1 cellular context compared by ENCODE assay signal in the genomic region with DNA sequence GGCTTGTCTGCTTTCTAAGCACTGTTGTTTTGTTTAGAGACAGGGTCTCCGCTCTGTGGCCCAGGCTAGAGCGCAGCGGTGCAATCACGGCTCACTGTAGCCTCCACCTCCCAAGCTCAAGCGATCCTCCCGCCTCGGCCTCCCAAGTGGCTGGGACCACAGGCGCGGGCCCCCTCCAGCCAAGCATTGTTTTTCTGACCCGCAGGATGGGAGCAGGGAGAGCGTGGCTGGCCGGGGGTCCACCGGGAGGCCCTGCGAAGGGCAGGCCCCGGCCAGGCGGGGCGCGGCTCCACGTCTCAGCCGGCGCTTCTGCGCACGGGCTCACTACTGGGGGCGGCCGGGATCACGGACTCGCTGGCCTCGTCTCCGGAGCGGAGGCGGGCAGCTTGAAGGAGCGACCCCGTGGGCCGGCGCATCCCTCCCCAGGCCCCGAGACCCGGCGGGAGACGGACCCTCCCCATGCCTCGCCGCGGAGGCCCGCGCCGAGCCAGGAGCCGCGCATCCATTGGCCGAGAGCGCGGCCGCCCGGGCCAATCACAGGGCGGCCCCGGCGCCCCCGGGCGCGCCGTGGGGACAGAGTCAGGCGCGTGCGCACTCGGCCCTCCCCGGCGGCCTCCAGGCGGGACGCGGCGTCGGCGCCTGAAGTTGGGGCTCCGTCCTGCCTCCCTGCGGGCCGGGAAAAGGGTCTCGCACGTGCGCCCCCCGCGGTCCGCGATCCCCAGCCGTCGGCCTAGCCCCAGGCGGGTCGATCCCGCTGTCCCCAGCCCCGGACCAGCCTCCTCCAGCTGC.
TF ChIP-seq lines count a peak whose summit lies in the region.

No MANE protein-coding gene starts in this region.

TF ChIP-seq in HEK293, 187 proteins besides CTCF, POLR2A, EP300 and RAD21 (continued from another document and continues in another):
- TF ChIP-seq, protein P1, sequence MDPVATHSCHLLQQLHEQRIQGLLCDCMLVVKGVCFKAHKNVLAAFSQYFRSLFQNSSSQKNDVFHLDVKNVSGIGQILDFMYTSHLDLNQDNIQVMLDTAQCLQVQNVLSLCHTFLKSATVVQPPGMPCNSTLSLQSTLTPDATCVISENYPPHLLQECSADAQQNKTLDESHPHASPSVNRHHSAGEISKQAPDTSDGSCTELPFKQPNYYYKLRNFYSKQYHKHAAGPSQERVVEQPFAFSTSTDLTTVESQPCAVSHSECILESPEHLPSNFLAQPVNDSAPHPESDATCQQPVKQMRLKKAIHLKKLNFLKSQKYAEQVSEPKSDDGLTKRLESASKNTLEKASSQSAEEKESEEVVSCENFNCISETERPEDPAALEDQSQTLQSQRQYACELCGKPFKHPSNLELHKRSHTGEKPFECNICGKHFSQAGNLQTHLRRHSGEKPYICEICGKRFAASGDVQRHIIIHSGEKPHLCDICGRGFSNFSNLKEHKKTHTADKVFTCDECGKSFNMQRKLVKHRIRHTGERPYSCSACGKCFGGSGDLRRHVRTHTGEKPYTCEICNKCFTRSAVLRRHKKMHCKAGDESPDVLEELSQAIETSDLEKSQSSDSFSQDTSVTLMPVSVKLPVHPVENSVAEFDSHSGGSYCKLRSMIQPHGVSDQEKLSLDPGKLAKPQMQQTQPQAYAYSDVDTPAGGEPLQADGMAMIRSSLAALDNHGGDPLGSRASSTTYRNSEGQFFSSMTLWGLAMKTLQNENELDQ (tag by site-specific recombination; IDR thresholded peaks at IDR 0.05; ENCODE audit: low read depth): no peak
- TF ChIP-seq, protein P2, sequence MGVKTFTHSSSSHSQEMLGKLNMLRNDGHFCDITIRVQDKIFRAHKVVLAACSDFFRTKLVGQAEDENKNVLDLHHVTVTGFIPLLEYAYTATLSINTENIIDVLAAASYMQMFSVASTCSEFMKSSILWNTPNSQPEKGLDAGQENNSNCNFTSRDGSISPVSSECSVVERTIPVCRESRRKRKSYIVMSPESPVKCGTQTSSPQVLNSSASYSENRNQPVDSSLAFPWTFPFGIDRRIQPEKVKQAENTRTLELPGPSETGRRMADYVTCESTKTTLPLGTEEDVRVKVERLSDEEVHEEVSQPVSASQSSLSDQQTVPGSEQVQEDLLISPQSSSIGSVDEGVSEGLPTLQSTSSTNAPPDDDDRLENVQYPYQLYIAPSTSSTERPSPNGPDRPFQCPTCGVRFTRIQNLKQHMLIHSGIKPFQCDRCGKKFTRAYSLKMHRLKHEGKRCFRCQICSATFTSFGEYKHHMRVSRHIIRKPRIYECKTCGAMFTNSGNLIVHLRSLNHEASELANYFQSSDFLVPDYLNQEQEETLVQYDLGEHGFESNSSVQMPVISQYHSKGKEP (tag by site-specific recombination; IDR thresholded peaks at IDR 0.05): no peak
- TF ChIP-seq ZNF302 (tag by site-specific recombination; IDR thresholded peaks at IDR 0.05; ENCODE audit: low read depth) (no peak), ZNF837 (tag by site-specific recombination; IDR thresholded peaks at IDR 0.05) (no peak), ZNF621 (tag by site-specific recombination; IDR thresholded peaks at IDR 0.05) (no peak), YY2 (tag by site-specific recombination; IDR thresholded peaks at IDR 0.05) (0 out of 2 replicates have a peak, but pooled peaks have one; percentile 13), ZNF132 (tag by site-specific recombination; IDR thresholded peaks at IDR 0.05; ENCODE audit: borderline replicate concordance) (no peak), OVOL3 (tag by site-specific recombination; IDR thresholded peaks at IDR 0.05) (no peak), ZNF623 (tag by site-specific recombination; IDR thresholded peaks at IDR 0.05) (no peak), ZNF416 (tag by site-specific recombination; IDR thresholded peaks at IDR 0.05) (no peak), ZNF311 (tag by site-specific recombination; IDR thresholded peaks at IDR 0.05; ENCODE audit: borderline replicate concordance) (no peak), SP2 (tag by site-specific recombination; IDR thresholded peaks at IDR 0.05) (peak; percentile 55), ZNF404 (tag by site-specific recombination; IDR thresholded peaks at IDR 0.05) (no peak), ZNF324 (tag by site-specific recombination; IDR thresholded peaks at IDR 0.05) (no peak), ZNF677 (tag by site-specific recombination; IDR thresholded peaks at IDR 0.05) (no peak), ZNF211 (tag by site-specific recombination; IDR thresholded peaks at IDR 0.05; ENCODE audit: low read depth) (no peak), TRIM28 (IDR thresholded peaks at IDR 0.05; ENCODE audit: borderline replicate concordance, low read length) (no peak), ZFHX2 (tag by site-specific recombination; conservative IDR thresholded peaks at IDR 0.05) (peak; percentile 85), ZNF23 (tag by site-specific recombination; IDR thresholded peaks at IDR 0.05; ENCODE audit: borderline replicate concordance) (no peak), YY1 (tag by site-specific recombination; IDR thresholded peaks at IDR 0.05) (no peak), ZNF660 (tag by site-specific recombination; IDR thresholded peaks at IDR 0.05) (peak; percentile 50; the same call in 1 of the 2 replicates), ZNF140 (tag by site-specific recombination; IDR thresholded peaks at IDR 0.05) (no peak), ZNF112 (tag by site-specific recombination; IDR thresholded peaks at IDR 0.05) (no peak), ZBTB20 (tag by site-specific recombination; IDR thresholded peaks at IDR 0.05) (peak; percentile 81; the same call in 1 of the 2 replicates), ZNF433 (tag by site-specific recombination; IDR thresholded peaks at IDR 0.05; ENCODE audit: low read depth) (no peak), SALL2 (tag by site-specific recombination; IDR thresholded peaks at IDR 0.05; ENCODE audit: borderline replicate concordance) (no peak), ZBTB1 (tag by site-specific recombination; IDR thresholded peaks at IDR 0.05) (peak; percentile 15; the same call in 1 of the 2 replicates), ZNF560 (tag by site-specific recombination; IDR thresholded peaks at IDR 0.05; ENCODE audit: borderline replicate concordance) (no peak), ZNF610 (tag by site-specific recombination; IDR thresholded peaks at IDR 0.05; ENCODE audit: borderline replicate concordance) (0 out of 2 replicates have a peak, but pooled peaks have one; percentile 17), IKZF3 (tag by site-specific recombination; IDR thresholded peaks at IDR 0.05) (0 out of 2 replicates have a peak, but pooled peaks have one; percentile 16), ZNF354C (tag by site-specific recombination; IDR thresholded peaks at IDR 0.05; ENCODE audit: borderline replicate concordance, low read depth) (no peak), ZNF544 (tag by site-specific recombination; IDR thresholded peaks at IDR 0.05) (no peak), ZFP69B (tag by site-specific recombination; IDR thresholded peaks at IDR 0.05) (peak; percentile 87), ZNF664 (tag by site-specific recombination; IDR thresholded peaks at IDR 0.05) (no peak), ZNF549 (tag by site-specific recombination; IDR thresholded peaks at IDR 0.05) (no peak), ZNF792 (tag by site-specific recombination; IDR thresholded peaks at IDR 0.05) (no peak), SP3 (tag by site-specific recombination; IDR thresholded peaks at IDR 0.05) (peak; percentile 6; the same call in 1 of the 2 replicates), ZSCAN16 (tag by site-specific recombination; IDR thresholded peaks at IDR 0.05) (no peak), ZNF529 (tag by site-specific recombination; IDR thresholded peaks at IDR 0.05; ENCODE audit: insufficient replicate concordance) (no peak), ZNF585B (tag by site-specific recombination; IDR thresholded peaks at IDR 0.05) (no peak; the same call in 1 of the 2 replicates), ZNF600 (tag by site-specific recombination; IDR thresholded peaks at IDR 0.05) (peak; percentile 54; the same call in 1 of the 2 replicates)
- TF ChIP-seq, protein P3, sequence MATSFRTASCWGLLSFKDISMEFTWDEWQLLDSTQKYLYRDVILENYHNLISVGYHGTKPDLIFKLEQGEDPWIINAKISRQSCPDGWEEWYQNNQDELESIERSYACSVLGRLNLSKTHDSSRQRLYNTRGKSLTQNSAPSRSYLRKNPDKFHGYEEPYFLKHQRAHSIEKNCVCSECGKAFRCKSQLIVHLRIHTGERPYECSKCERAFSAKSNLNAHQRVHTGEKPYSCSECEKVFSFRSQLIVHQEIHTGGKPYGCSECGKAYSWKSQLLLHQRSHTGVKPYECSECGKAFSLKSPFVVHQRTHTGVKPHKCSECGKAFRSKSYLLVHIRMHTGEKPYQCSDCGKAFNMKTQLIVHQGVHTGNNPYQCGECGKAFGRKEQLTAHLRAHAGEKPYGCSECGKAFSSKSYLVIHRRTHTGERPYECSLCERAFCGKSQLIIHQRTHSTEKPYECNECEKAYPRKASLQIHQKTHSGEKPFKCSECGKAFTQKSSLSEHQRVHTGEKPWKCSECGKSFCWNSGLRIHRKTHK (tag by site-specific recombination; IDR thresholded peaks at IDR 0.05): no peak
- TF ChIP-seq, protein P4, sequence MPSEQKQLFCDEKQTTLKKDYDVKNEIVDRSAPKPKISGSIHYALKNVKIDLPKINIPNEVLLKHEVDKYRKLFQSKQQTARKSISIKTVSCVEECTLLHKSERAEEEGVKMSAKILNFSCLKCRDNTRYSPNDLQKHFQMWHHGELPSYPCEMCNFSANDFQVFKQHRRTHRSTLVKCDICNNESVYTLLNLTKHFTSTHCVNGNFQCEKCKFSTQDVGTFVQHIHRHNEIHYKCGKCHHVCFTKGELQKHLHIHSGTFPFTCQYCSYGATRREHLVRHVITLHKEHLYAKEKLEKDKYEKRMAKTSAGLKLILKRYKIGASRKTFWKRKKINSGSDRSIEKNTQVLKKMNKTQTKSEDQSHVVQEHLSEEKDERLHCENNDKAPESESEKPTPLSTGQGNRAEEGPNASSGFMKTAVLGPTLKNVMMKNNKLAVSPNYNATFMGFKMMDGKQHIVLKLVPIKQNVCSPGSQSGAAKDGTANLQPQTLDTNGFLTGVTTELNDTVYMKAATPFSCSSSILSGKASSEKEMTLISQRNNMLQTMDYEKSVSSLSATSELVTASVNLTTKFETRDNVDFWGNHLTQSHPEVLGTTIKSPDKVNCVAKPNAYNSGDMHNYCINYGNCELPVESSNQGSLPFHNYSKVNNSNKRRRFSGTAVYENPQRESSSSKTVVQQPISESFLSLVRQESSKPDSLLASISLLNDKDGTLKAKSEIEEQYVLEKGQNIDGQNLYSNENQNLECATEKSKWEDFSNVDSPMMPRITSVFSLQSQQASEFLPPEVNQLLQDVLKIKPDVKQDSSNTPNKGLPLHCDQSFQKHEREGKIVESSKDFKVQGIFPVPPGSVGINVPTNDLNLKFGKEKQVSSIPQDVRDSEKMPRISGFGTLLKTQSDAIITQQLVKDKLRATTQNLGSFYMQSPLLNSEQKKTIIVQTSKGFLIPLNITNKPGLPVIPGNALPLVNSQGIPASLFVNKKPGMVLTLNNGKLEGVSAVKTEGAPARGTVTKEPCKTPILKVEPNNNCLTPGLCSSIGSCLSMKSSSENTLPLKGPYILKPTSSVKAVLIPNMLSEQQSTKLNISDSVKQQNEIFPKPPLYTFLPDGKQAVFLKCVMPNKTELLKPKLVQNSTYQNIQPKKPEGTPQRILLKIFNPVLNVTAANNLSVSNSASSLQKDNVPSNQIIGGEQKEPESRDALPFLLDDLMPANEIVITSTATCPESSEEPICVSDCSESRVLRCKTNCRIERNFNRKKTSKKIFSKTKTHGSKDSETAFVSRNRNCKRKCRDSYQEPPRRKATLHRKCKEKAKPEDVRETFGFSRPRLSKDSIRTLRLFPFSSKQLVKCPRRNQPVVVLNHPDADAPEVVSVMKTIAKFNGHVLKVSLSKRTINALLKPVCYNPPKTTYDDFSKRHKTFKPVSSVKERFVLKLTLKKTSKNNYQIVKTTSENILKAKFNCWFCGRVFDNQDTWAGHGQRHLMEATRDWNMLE (tag by site-specific recombination; conservative IDR thresholded peaks at IDR 0.05; ENCODE audit: low read depth): no peak
- TF ChIP-seq, protein P5, sequence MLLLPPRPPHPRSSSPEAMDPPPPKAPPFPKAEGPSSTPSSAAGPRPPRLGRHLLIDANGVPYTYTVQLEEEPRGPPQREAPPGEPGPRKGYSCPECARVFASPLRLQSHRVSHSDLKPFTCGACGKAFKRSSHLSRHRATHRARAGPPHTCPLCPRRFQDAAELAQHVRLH (tag by site-specific recombination; IDR thresholded peaks at IDR 0.05): no peak
- TF ChIP-seq, protein P6, sequence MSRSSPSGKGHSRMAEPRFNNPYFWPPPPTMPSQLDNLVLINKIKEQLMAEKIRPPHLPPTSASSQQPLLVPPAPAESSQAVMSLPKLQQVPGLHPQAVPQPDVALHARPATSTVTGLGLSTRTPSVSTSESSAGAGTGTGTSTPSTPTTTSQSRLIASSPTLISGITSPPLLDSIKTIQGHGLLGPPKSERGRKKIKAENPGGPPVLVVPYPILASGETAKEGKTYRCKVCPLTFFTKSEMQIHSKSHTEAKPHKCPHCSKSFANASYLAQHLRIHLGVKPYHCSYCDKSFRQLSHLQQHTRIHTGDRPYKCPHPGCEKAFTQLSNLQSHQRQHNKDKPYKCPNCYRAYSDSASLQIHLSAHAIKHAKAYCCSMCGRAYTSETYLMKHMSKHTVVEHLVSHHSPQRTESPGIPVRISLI (tag by site-specific recombination; IDR thresholded peaks at IDR 0.05): no peak; the same call in 1 of the 2 replicates
- TF ChIP-seq, protein P7, sequence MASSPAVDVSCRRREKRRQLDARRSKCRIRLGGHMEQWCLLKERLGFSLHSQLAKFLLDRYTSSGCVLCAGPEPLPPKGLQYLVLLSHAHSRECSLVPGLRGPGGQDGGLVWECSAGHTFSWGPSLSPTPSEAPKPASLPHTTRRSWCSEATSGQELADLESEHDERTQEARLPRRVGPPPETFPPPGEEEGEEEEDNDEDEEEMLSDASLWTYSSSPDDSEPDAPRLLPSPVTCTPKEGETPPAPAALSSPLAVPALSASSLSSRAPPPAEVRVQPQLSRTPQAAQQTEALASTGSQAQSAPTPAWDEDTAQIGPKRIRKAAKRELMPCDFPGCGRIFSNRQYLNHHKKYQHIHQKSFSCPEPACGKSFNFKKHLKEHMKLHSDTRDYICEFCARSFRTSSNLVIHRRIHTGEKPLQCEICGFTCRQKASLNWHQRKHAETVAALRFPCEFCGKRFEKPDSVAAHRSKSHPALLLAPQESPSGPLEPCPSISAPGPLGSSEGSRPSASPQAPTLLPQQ (tag by site-specific recombination; IDR thresholded peaks at IDR 0.05): 0 out of 2 replicates have a peak, but pooled peaks have one; percentile 69
- TF ChIP-seq, protein P8, sequence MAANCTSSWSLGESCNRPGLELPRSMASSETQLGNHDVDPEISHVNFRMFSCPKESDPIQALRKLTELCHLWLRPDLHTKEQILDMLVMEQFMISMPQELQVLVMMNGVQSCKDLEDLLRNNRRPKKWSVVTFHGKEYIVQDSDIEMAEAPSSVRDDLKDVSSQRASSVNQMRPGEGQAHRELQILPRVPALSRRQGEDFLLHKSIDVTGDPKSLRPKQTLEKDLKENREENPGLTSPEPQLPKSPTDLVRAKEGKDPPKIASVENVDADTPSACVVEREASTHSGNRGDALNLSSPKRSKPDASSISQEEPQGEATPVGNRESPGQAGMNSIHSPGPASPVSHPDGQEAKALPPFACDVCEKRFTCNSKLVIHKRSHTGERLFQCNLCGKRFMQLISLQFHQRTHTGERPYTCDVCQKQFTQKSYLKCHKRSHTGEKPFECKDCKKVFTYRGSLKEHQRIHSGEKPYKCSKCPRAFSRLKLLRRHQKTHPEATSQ (tag by site-specific recombination; IDR thresholded peaks at IDR 0.05): peak; percentile 65; the same call in 1 of the 2 replicates
